8 cellular contexts compared by ENCODE assay signal in genomic region chrX:119468930-119469635, GRCh38. TPM values are rescaled to one million over a fixed set of nuclear protein-coding genes. Genes with fewer than 3 reads are reported as not detected.
DNase-seq lines count a peak whose midpoint lies in the region; ATAC-seq and TF ChIP-seq lines count a peak whose summit lies in the region.

No MANE protein-coding gene starts in this region.

- H3K36me3 ChIP-seq in left lung: peaks cover 0 to 19% of the 10 kb centered on the region in 2 donors

- no peaks in the 10 kb centered on the region for H3K27me3 ChIP-seq in left lung

- H3K4me3 ChIP-seq in left lung: peak overlapping the region; percentile 62 to 68

- TF ChIP-seq CTCF in AG09319 (IDR thresholded peaks at IDR 0.05; ENCODE audit: low read depth, low read length) (peak; percentile 29), left lung (IDR thresholded peaks at IDR 0.05) (peak; percentile 73 to 83)

- DNase-seq in AG09319 (ENCODE audit: extremely low read depth, low read depth): peak; percentile 44
- DNase-seq in NCI-H345 treated with DMSO at 0.1 percent for 48 hours (lab: John Stamatoyannopoulos, UW; ENCODE audit: unreplicated experiment): peak; percentile 50
- DNase-seq in activated CD4-positive, alpha-beta T cell treated with anti-CD3 and anti-CD28 coated beads for 4 hours: peak; percentile 85
- peak; percentile 89 to 96 for DNase-seq in left lung
- peak; percentile 80 for DNase-seq in stimulated activated CD4-positive, alpha-beta T cell treated with anti-CD3 and anti-CD28 coated beads, Interleukin-2, amount 100 ng/mL, for 4 hours (ENCODE audit: low read depth)

- ATAC-seq in GM18907 (IDR thresholded peaks at IDR 0.05; ENCODE audit: unreplicated experiment) (peak; percentile 74), HG03159 (IDR thresholded peaks at IDR 0.05; ENCODE audit: unreplicated experiment) (peak; percentile 71), left lung (peak; percentile 90)

- H3K27ac ChIP-seq in cingulate gyrus (ENCODE audit: low read depth, low read length) (peak overlapping the region; percentile 88), left lung (peak overlapping the region; percentile 88 to 94)

- H3K4me1 ChIP-seq in left lung: peaks cover 0 to 12% of the 10 kb centered on the region in 2 donors

- no peaks in the 10 kb centered on the region for H3K9me3 ChIP-seq in left lung

- intact Hi-C loops in left lung (cut with DNase I): no loop called here

RNA-seq across cellular contexts. Expression of gene SLC25A5, which starts 0.8 kb away (rescaled TPM):
- 100 to 1,000 TPM; 348 to 392 TPM for total RNA-seq in left lung

Comparison
In these comparisons a context has a peak if more than half of its experiments do, and no peak if none do; other contexts are left out.
1. Peak in every context shown above with its lines: DNase-seq, ATAC-seq, H3K4me3 ChIP-seq and H3K27ac ChIP-seq.